2 cellular contexts compared by ENCODE assay signal in the genomic region with DNA sequence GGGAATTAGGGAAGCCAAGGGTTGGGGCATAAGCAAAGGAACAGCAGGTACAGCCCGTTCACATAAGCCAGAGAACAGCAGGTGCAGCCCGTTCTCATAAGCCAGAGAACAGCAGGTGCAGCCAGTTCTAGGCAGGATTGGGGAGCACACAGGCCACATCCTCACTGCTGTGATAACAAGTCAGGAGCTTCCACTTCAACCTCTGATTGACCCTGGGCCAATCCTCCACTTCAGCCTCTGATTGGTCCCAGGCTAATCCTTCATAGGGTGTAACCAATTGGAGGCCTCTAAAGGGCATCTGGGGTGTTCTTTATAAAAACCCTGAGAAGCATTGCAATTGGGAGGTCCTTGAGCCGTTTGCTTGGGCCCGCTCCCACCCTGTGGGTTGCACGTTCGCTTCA.
A peak's percentile ranks its signal among the peaks of the same experiment; 100 is the strongest.
TF ChIP-seq lines count a peak whose summit lies in the region.

No MANE protein-coding gene starts in this region.

TF ChIP-seq in HepG2, 621 proteins besides CTCF, POLR2A, EP300 and RAD21:
- TF ChIP-seq, protein P1, sequence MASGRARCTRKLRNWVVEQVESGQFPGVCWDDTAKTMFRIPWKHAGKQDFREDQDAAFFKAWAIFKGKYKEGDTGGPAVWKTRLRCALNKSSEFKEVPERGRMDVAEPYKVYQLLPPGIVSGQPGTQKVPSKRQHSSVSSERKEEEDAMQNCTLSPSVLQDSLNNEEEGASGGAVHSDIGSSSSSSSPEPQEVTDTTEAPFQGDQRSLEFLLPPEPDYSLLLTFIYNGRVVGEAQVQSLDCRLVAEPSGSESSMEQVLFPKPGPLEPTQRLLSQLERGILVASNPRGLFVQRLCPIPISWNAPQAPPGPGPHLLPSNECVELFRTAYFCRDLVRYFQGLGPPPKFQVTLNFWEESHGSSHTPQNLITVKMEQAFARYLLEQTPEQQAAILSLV (CRISPR knock-in tag; IDR thresholded peaks at IDR 0.05; ENCODE audit: borderline replicate concordance), result no peak
- peak; percentile 46 for TF ChIP-seq NFYC (CRISPR knock-in tag; IDR thresholded peaks at IDR 0.05)

TF ChIP-seq in GM12878, 131 proteins besides CTCF, POLR2A, EP300 and RAD21:
- TF ChIP-seq NBN (IDR thresholded peaks at IDR 0.05), result no peak
- TF ChIP-seq, protein P2, sequence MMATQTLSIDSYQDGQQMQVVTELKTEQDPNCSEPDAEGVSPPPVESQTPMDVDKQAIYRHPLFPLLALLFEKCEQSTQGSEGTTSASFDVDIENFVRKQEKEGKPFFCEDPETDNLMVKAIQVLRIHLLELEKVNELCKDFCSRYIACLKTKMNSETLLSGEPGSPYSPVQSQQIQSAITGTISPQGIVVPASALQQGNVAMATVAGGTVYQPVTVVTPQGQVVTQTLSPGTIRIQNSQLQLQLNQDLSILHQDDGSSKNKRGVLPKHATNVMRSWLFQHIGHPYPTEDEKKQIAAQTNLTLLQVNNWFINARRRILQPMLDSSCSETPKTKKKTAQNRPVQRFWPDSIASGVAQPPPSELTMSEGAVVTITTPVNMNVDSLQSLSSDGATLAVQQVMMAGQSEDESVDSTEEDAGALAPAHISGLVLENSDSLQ (IDR thresholded peaks at IDR 0.05), result peak; percentile 82
- TF ChIP-seq SP1 (IDR thresholded peaks at IDR 0.05; ENCODE audit: low read depth, low read length), result peak; percentile 45
- no peak for TF ChIP-seq CBX3 (IDR thresholded peaks at IDR 0.05; ENCODE audit: borderline replicate concordance, low read depth)
- TF ChIP-seq, protein P3, sequence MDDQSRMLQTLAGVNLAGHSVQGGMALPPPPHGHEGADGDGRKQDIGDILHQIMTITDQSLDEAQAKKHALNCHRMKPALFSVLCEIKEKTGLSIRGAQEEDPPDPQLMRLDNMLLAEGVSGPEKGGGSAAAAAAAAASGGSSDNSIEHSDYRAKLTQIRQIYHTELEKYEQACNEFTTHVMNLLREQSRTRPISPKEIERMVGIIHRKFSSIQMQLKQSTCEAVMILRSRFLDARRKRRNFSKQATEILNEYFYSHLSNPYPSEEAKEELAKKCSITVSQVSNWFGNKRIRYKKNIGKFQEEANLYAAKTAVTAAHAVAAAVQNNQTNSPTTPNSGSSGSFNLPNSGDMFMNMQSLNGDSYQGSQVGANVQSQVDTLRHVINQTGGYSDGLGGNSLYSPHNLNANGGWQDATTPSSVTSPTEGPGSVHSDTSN (IDR thresholded peaks at IDR 0.05; ENCODE audit: insufficient replicate concordance, low read depth, low read length), result peak; percentile 47
